1 cellular context compared by ENCODE assay signal in genomic region chr5:1189269-1189668, GRCh38.
TF ChIP-seq lines count a peak whose summit lies in the region.

No MANE protein-coding gene starts in this region.

TF ChIP-seq in K562, 482 proteins besides CTCF, POLR2A, EP300 and RAD21 (continued from another document):
- TF ChIP-seq HINFP (tag; conservative IDR thresholded peaks at IDR 0.05; ENCODE audit: low read depth): no peak
- no peak for TF ChIP-seq MAFK (IDR thresholded peaks at IDR 0.05; ENCODE audit: low read length)
- TF ChIP-seq PREB (CRISPR knock-in tag; IDR thresholded peaks at IDR 0.05): no peak
- TF ChIP-seq CHD4 (IDR thresholded peaks at IDR 0.05; ENCODE audit: insufficient read depth, insufficient replicate concordance, low read depth, low read length, poor library complexity, severe bottlenecking): no peak
- TF ChIP-seq ZNF184 (CRISPR knock-in tag; IDR thresholded peaks at IDR 0.05): no peak
- no peak for TF ChIP-seq ETV5 (CRISPR knock-in tag; IDR thresholded peaks at IDR 0.05; ENCODE audit: low read depth)
- TF ChIP-seq RCOR1 (IDR thresholded peaks at IDR 0.05; ENCODE audit: borderline replicate concordance in 1 of 2, low read depth in 2 of 2, low read length in 2 of 2): no peak
- TF ChIP-seq POLR2AphosphoS2 (IDR thresholded peaks at IDR 0.05; ENCODE audit: low read length): no peak
- no peak for TF ChIP-seq RBM14 (IDR thresholded peaks at IDR 0.05; ENCODE audit: borderline replicate concordance, insufficient read depth, low read depth, low read length)
- TF ChIP-seq NFRKB (IDR thresholded peaks at IDR 0.05; ENCODE audit: low read depth): no peak
- TF ChIP-seq ZNF212 (CRISPR knock-in tag; IDR thresholded peaks at IDR 0.05): no peak
- no peak for TF ChIP-seq CCNT2 (IDR thresholded peaks at IDR 0.05; ENCODE audit: borderline replicate concordance, extremely low read depth, insufficient read length, low read depth, low read length)
